ENCODE assay signal across 26 cellular contexts in the genomic region with DNA sequence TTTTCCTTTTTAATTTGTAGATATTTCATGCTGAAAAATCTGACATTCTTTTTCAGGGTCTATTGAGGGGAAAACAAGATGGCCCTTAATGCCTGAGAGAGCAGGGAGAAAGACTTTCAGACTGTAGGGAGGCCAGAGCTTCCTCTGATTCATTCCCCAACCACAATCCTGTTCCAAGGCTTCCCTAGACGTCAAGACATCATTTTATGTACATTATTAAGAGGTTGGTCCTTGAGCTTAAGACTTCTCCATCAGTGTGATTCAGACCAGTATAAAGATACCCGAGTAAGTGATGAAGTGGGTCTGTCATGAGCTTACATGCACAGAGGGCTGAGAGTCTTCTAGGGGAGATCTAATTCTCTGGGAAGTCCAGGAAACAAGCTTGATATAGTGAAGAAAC. TPM values are rescaled to one million over a fixed set of nuclear protein-coding genes. Genes with fewer than 3 reads are reported as not detected.
"Had no signal": no experiment of that assay in that cellular context is flagged by ENCODE, and none has a peak within 500 bp of the region (broad histone marks: within the 10 kb centered on the region; RNA-seq: fewer than 3 reads in every experiment).

No MANE protein-coding gene starts in this region.

- H3K4me1 Mint-ChIP-seq: activated CD4-positive, alpha-beta T cell treated with anti-CD3 and anti-CD28 coated beads, Interleukin-2, amount 10 ng/mL, durations not matched to agents 24 days and 14 days; activated naive CD8-positive, alpha-beta T cell treated with anti-CD3 and anti-CD28 coated beads, Interleukin-2, amount 50 U/mL, for 24 hours; brain; naive thymus-derived CD8-positive, alpha-beta T cell had no signal

- DNase-seq: activated CD4-positive, alpha-beta T cell treated with anti-CD3 and anti-CD28 coated beads, Interleukin-2, amount 10 ng/mL, durations not matched to agents 24 days and 14 days; activated CD8-positive, alpha-beta T cell treated with anti-CD3 and anti-CD28 coated beads, Interleukin-2, amount 10 ng/mL, durations not matched to agents 7 days and 5 days; activated gamma-delta T cell; activated naive CD4-positive, alpha-beta T cell treated with anti-CD3 and anti-CD28 coated beads, Interleukin-2, amount 50 U/mL, for 16 hours; activated naive CD8-positive, alpha-beta T cell treated with anti-CD3 and anti-CD28 coated beads, Interleukin-2, amount 50 U/mL, for 24 hours; anterior cingulate cortex; caudate nucleus; dermis blood vessel endothelial cell; effector CD8-positive, alpha-beta T cell; foreskin keratinocyte; left ventricle myocardium superior; mammary epithelial cell; naive thymus-derived CD8-positive, alpha-beta T cell; pancreas; psoas muscle; right cardiac atrium; stimulated activated CD4-positive, alpha-beta T cell treated with anti-CD3 and anti-CD28 coated beads, Interleukin-4, amount 100 ng/mL, for 24 hours; stimulated activated naive CD4-positive, alpha-beta T cell treated with Interleukin-2 at 50 U/mL for 16 hours; T1000 had no signal

- H3K9me3 Mint-ChIP-seq: activated CD4-positive, alpha-beta T cell treated with anti-CD3 and anti-CD28 coated beads, Interleukin-2, amount 10 ng/mL, durations not matched to agents 24 days and 14 days; activated naive CD8-positive, alpha-beta T cell treated with anti-CD3 and anti-CD28 coated beads, Interleukin-2, amount 50 U/mL, for 24 hours; activated T-helper 1 cell treated with anti-CD3 and anti-CD28 coated beads, Interleukin-12 subunit alpha, Interleukin-12 subunit beta, Interleukin-2, Interleukin-4 antibody, amounts not matched to agents 30 ng/mL and 10 ng/mL and 1 ng/mL, durations not matched to agents 14 hours and 24 hours and 36 hours; brain; mesothelial cell of epicardium; naive thymus-derived CD8-positive, alpha-beta T cell; type B pancreatic cell had no signal

- H3K36me3 ChIP-seq: pancreas, thoracic aorta, vagina had no signal

- H3K4me1 ChIP-seq: foreskin keratinocyte, pancreas, psoas muscle, vagina had no signal

- H3K4me3 Mint-ChIP-seq: activated CD4-positive, alpha-beta T cell treated with anti-CD3 and anti-CD28 coated beads, Interleukin-2, amount 10 ng/mL, durations not matched to agents 24 days and 14 days; activated CD8-positive, alpha-beta T cell treated with anti-CD3 and anti-CD28 coated beads, Interleukin-2, amount 10 ng/mL, durations not matched to agents 7 days and 5 days; activated naive CD8-positive, alpha-beta T cell treated with anti-CD3 and anti-CD28 coated beads, Interleukin-2, amount 50 U/mL, for 24 hours; activated T-helper 1 cell treated with anti-CD3 and anti-CD28 coated beads, Interleukin-12 subunit alpha, Interleukin-12 subunit beta, Interleukin-2, Interleukin-4 antibody, amounts not matched to agents 30 ng/mL and 10 ng/mL and 1 ng/mL, durations not matched to agents 14 hours and 24 hours and 36 hours; brain; mesothelial cell of epicardium; naive thymus-derived CD8-positive, alpha-beta T cell; type B pancreatic cell had no signal

- H3K27me3 ChIP-seq: pancreas, vagina had no signal

- ATAC-seq: activated CD8-positive, alpha-beta T cell treated with anti-CD3 and anti-CD28 coated beads, Interleukin-2, amount 10 ng/mL, durations not matched to agents 7 days and 5 days; activated naive CD8-positive, alpha-beta T cell treated with anti-CD3 and anti-CD28 coated beads, Interleukin-2, amount 50 U/mL, for 24 hours; foreskin keratinocyte; left ventricle myocardium superior; naive thymus-derived CD8-positive, alpha-beta T cell; pancreas; psoas muscle; right cardiac atrium had no signal

- H3K27ac Mint-ChIP-seq: activated CD4-positive, alpha-beta T cell treated with anti-CD3 and anti-CD28 coated beads, Interleukin-2, amount 10 ng/mL, durations not matched to agents 24 days and 14 days; activated CD8-positive, alpha-beta T cell treated with anti-CD3 and anti-CD28 coated beads, Interleukin-2, amount 10 ng/mL, durations not matched to agents 7 days and 5 days; activated naive CD8-positive, alpha-beta T cell treated with anti-CD3 and anti-CD28 coated beads, Interleukin-2, amount 50 U/mL, for 24 hours; activated T-helper 1 cell treated with anti-CD3 and anti-CD28 coated beads, Interleukin-12 subunit alpha, Interleukin-12 subunit beta, Interleukin-2, Interleukin-4 antibody, amounts not matched to agents 30 ng/mL and 10 ng/mL and 1 ng/mL, durations not matched to agents 14 hours and 24 hours and 36 hours; brain; mesothelial cell of epicardium; naive thymus-derived CD8-positive, alpha-beta T cell; type B pancreatic cell had no signal

- H3K9me3 ChIP-seq: pancreas, psoas muscle, thoracic aorta, vagina had no signal

- H3K27ac ChIP-seq: foreskin keratinocyte, pancreas, psoas muscle, thoracic aorta, vagina had no signal

- H3K36me3 Mint-ChIP-seq: brain, mesothelial cell of epicardium, type B pancreatic cell had no signal

- FAIRE-seq: pancreas had no signal

- H3K4me3 ChIP-seq: pancreas, psoas muscle, thoracic aorta, vagina had no signal

RNA-seq across cellular contexts. Expression of gene AVPR1A, which starts 57.3 kb away (rescaled TPM):
- total RNA-seq: activated CD4-positive, alpha-beta T cell treated with anti-CD3 and anti-CD28 coated beads, Interleukin-2, amount 10 ng/mL, durations not matched to agents 24 days and 14 days; activated CD8-positive, alpha-beta T cell treated with anti-CD3 and anti-CD28 coated beads, Interleukin-2, amount 10 ng/mL, durations not matched to agents 7 days and 5 days; activated T-helper 1 cell treated with anti-CD3 and anti-CD28 coated beads, Interleukin-12 subunit alpha, Interleukin-12 subunit beta, Interleukin-2, Interleukin-4 antibody, amounts not matched to agents 30 ng/mL and 10 ng/mL and 1 ng/mL, durations not matched to agents 14 hours and 24 hours and 36 hours; foreskin keratinocyte; glomerular endothelial cell; naive thymus-derived CD8-positive, alpha-beta T cell had no signal
